ENCODE assay signal across 18 cellular contexts in the genomic region with DNA sequence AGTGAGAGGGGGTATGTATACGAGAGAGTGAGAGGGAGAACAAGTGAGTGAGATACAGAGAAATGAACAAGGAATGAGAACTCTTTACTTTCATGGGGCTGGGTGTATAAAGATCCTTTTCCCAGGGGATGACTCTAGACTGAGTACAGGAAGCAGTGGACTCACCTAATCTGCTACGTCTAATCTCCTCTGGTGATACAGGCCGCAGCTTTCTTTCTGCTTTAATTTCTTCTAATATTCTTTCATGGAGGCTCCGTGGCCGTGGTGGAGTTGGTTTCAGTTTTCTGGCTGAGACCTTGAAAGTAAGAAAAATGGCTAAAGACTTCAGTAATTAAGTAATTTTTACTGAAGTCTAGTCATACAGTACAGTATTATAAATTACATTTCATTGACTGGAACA.
DNase-seq lines count a peak whose midpoint lies in the region; ATAC-seq and TF ChIP-seq lines count a peak whose summit lies in the region.
"Had no signal": no experiment of that assay in that cellular context is flagged by ENCODE, and none has a peak within 500 bp of the region (broad histone marks: within the 10 kb centered on the region; RNA-seq: fewer than 3 reads in every experiment).

No MANE protein-coding gene starts in this region.

- peak overlapping the region; percentile 13 for H3K27ac Mint-ChIP-seq in Calu3 (ENCODE audit: unreplicated experiment)
- H3K27ac Mint-ChIP-seq in activated naive CD8-positive, alpha-beta T cell treated with anti-CD3 and anti-CD28 coated beads for 36 hours, result no peak overlapping the region
- H3K27ac Mint-ChIP-seq: B cell; CD8-positive, alpha-beta memory T cell had no signal

- no peaks in the 10 kb centered on the region for H3K27me3 Mint-ChIP-seq in Calu3 (ENCODE audit: unreplicated experiment)
- H3K27me3 Mint-ChIP-seq in activated naive CD8-positive, alpha-beta T cell treated with anti-CD3 and anti-CD28 coated beads for 36 hours, result no peaks in the 10 kb centered on the region

- H3K27ac ChIP-seq in WERI-Rb-1, result peak overlapping the region; percentile 71
- H3K27ac ChIP-seq: BLaER1 treated with 17β-estradiol and CSF1 and Interleukin-3, amounts not matched to agents 10 nM and 100 nM had no signal

- no peak for ATAC-seq in HG02840 (IDR thresholded peaks at IDR 0.05; ENCODE audit: low FRiP score, unreplicated experiment)

- no peak for DNase-seq in Calu3
- peak; percentile 10 for DNase-seq in NCI-H69 (lab: John Stamatoyannopoulos, UW)
- DNase-seq in WERI-Rb-1, result peak; percentile 25
- peak; percentile 30 to 72 for DNase-seq in erythroblast (lab: John Stamatoyannopoulos, UW)
- DNase-seq in stimulated activated CD4-positive, alpha-beta T cell treated with anti-CD3 and anti-CD28 coated beads, Interleukin-4, amount 100 ng/mL, for 4 hours, result no peak
- no peak for DNase-seq in SW480 (ENCODE audit: low spot score)
- no peak for DNase-seq in activated naive CD8-positive, alpha-beta T cell treated with anti-CD3 and anti-CD28 coated beads for 36 hours
- DNase-seq: 8988T; CD8-positive, alpha-beta memory T cell; COR-L47; DMS79 treated with DMSO at 0.1 percent for 48 hours; GF-D8; IMR-90; KBM-7 had no signal

- TF ChIP-seq CTCF in Calu3 (IDR thresholded peaks at IDR 0.05; ENCODE audit: unreplicated experiment) (no peak), WERI-Rb-1 (IDR thresholded peaks at IDR 0.05; ENCODE audit: low read depth, low read length) (no peak)

- BruUV-seq in Calu3 (replicated peaks; lab: Mats Ljungman, UMichigan), result no TSS peak

- CTCF ChIA-PET in Calu3 (lab: Charles Lee), result no interaction called here

- H3K9me3 Mint-ChIP-seq in Calu3 (ENCODE audit: low read depth, unreplicated experiment), result peaks cover 6% of the 10 kb centered on the region
- no peaks in the 10 kb centered on the region for H3K9me3 Mint-ChIP-seq in activated naive CD8-positive, alpha-beta T cell treated with anti-CD3 and anti-CD28 coated beads for 36 hours
- H3K9me3 Mint-ChIP-seq: CD8-positive, alpha-beta memory T cell had no signal

- H3K27me3 ChIP-seq in WERI-Rb-1 (ENCODE audit: insufficient read depth, low read depth, severe bottlenecking), result no peaks in the 10 kb centered on the region
- H3K27me3 ChIP-seq: BLaER1 treated with 17β-estradiol and CSF1 and Interleukin-3, amounts not matched to agents 10 nM and 100 nM had no signal

- H3K4me1 Mint-ChIP-seq in Calu3 (ENCODE audit: low read depth, unreplicated experiment), result peaks cover 8% of the 10 kb centered on the region
- H3K4me1 Mint-ChIP-seq in activated naive CD8-positive, alpha-beta T cell treated with anti-CD3 and anti-CD28 coated beads for 36 hours, result no peaks in the 10 kb centered on the region
- H3K4me1 Mint-ChIP-seq: B cell; CD8-positive, alpha-beta memory T cell had no signal

- peaks cover 9% of the 10 kb centered on the region; the same call in 1 of the 2 replicates for H3K36me3 ChIP-seq in WERI-Rb-1

- H3K36me3 Mint-ChIP-seq in Calu3 (ENCODE audit: insufficient read depth, unreplicated experiment), result peaks cover 47% of the 10 kb centered on the region
- H3K36me3 Mint-ChIP-seq in activated naive CD8-positive, alpha-beta T cell treated with anti-CD3 and anti-CD28 coated beads for 36 hours, result peaks cover 3% of the 10 kb centered on the region

- H3K4me3 ChIP-seq in WERI-Rb-1 (ENCODE audit: low read depth, low read length), result no peak overlapping the region
- H3K4me3 ChIP-seq: BLaER1 treated with 17β-estradiol and CSF1 and Interleukin-3, amounts not matched to agents 10 nM and 100 nM; HAP-1 had no signal

- intact Hi-C loops in Calu3 (cut with micrococcal nuclease; ENCODE audit: unreplicated experiment), result loop anchor here (10.0 kb wide), 1 partner anchor 162 kb away; a partner anchor contains a TSS

- H3K4me3 Mint-ChIP-seq in Calu3 (ENCODE audit: low read depth, unreplicated experiment), result no peak overlapping the region
- H3K4me3 Mint-ChIP-seq in activated naive CD8-positive, alpha-beta T cell treated with anti-CD3 and anti-CD28 coated beads for 36 hours, result no peak overlapping the region
- H3K4me3 Mint-ChIP-seq: B cell; CD8-positive, alpha-beta memory T cell had no signal

- no peak for TF ChIP-seq POLR2A in erythroblast (IDR thresholded peaks at IDR 0.05; ENCODE audit: low read length)

- H3K9me3 ChIP-seq in WERI-Rb-1 (ENCODE audit: severe bottlenecking), result no peaks in the 10 kb centered on the region
- H3K9me3 ChIP-seq: HAP-1 had no signal

Comparison
In these comparisons a context has a peak if more than half of its experiments do, and no peak if none do; other contexts are left out.
1. DNase-seq: peak in NCI-H69 (single experiment), WERI-Rb-1 (single experiment) and erythroblast (2 of 2); none in Calu3 (single experiment), stimulated activated CD4-positive, alpha-beta T cell treated with anti-CD3 and anti-CD28 coated beads, Interleukin-4, amount 100 ng/mL, for 4 hours (0 of 2), SW480 (single experiment) and activated naive CD8-positive, alpha-beta T cell treated with anti-CD3 and anti-CD28 coated beads for 36 hours (single experiment).